In the genomic region with DNA sequence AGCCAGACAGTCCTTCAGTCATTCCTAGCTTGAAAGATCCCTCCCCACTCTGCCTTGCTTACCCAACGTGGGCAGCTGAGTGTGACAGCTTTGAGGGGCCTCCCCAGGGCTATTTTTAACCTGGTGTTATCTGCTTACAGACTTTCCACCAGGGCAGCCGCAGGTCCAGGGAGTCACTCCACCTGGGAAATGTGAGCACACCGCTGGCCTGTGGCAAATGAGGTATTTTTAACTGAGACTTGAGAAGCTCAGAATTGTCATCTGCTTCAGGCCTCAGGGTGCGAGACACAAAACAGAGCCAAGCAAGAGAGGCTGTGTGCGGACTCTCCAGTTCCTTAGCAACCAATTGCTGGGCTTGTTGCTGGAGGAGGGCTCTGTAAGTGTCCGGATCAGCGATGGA, we compare ENCODE assay signal across 14 cellular contexts. TPM values are rescaled to one million over a fixed set of nuclear protein-coding genes. Genes with fewer than 3 reads are reported as not detected.
DNase-seq lines count a peak whose midpoint lies in the region; ATAC-seq and TF ChIP-seq lines count a peak whose summit lies in the region.
"Had no signal": no experiment of that assay in that cellular context is flagged by ENCODE, and none has a peak within 500 bp of the region (broad histone marks: within the 10 kb centered on the region; RNA-seq: fewer than 3 reads in every experiment).

No MANE protein-coding gene starts in this region.

- H3K4me1 ChIP-seq in hepatocyte (ENCODE audit: insufficient read depth) (no peaks in the 10 kb centered on the region), ascending aorta (no peaks in the 10 kb centered on the region)

- TF ChIP-seq CTCF in hepatocyte (IDR thresholded peaks at IDR 0.05; ENCODE audit: poor library complexity) (no peak), ascending aorta (IDR thresholded peaks at IDR 0.05) (no peak)

- no peaks in the 10 kb centered on the region for H4K20me1 ChIP-seq in hepatocyte (ENCODE audit: insufficient read depth, poor library complexity, severe bottlenecking)

- H3K4me3 ChIP-seq in hepatocyte (no peak overlapping the region), ascending aorta (no peak overlapping the region)

- no peaks in the 10 kb centered on the region for H3K9me2 ChIP-seq in hepatocyte (replicated peaks; ENCODE audit: insufficient read depth)

- H3K9me3 ChIP-seq in hepatocyte (ENCODE audit: low read depth), result no peaks in the 10 kb centered on the region
- H3K9me3 ChIP-seq in ascending aorta, result no peaks in the 10 kb centered on the region

- no peaks in the 10 kb centered on the region for H3K79me2 ChIP-seq in hepatocyte

- H3K36me3 ChIP-seq in hepatocyte (replicated peaks; ENCODE audit: insufficient read depth, low read depth) (no peaks in the 10 kb centered on the region), ascending aorta (no peaks in the 10 kb centered on the region)

- intact Hi-C loops in ascending aorta (cut with DNase I), result no loop called here

- H3K4me2 ChIP-seq in hepatocyte, result peak overlapping the region; percentile 1

- ATAC-seq in GM21529 (IDR thresholded peaks at IDR 0.05; ENCODE audit: unreplicated experiment) (peak; percentile 64), HG03135 (IDR thresholded peaks at IDR 0.05; ENCODE audit: unreplicated experiment) (no peak), HG02981 (IDR thresholded peaks at IDR 0.05; ENCODE audit: unreplicated experiment) (no peak)
- ATAC-seq: stimulated activated effector memory CD8-positive, alpha-beta T cell treated with anti-CD3 and anti-CD28 coated beads, Interleukin-12 subunit alpha, Interleukin-12 subunit beta, amount 100 ng/mL, for 72 hours had no signal

- H3K27me3 ChIP-seq in hepatocyte, result no peaks in the 10 kb centered on the region
- no peaks in the 10 kb centered on the region for H3K27me3 ChIP-seq in ascending aorta

- DNase-seq in DMS79 (lab: John Stamatoyannopoulos, UW), result peak; percentile 17
- DNase-seq in NCI-H146 (lab: John Stamatoyannopoulos, UW), result peak; percentile 62
- peak; percentile 56 for DNase-seq in hepatocyte (ENCODE audit: low spot score)
- DNase-seq in ascending aorta (ENCODE audit: low spot score in 2 of 2), result no peak
- DNase-seq in activated T-cell treated with anti-CD3 and anti-CD28 coated beads, Interleukin-2, amount 50 U/mL, for 48 hours, result no peak
- DNase-seq: activated CD4-positive, alpha-beta T cell treated with anti-CD3 and anti-CD28 coated beads, Interleukin-2, amount 10 ng/mL, durations not matched to agents 24 days and 14 days; EL; HFFc6; NCI-H226; RPMI8226 had no signal

- H3K27ac ChIP-seq in hepatocyte (peak overlapping the region; percentile 17), ascending aorta (no peak overlapping the region)

- H2AFZ ChIP-seq in hepatocyte, result no peak overlapping the region

- 33% methylated on average over 7 of the region's 7 CpGs for WGBS in hepatocyte (ENCODE audit: low lambda C conversion rate, missing lambda C conversion rate)

RNA-seq across cellular contexts. Expression of gene CORIN, which starts 13.0 kb away (rescaled TPM):
- total RNA-seq in hepatocyte (0.40 and 0.64 TPM in 2 replicates), ascending aorta (not detected)
- 0.13 TPM in 1 of 2 replicates, not detected in the other for polyA plus RNA-seq in hepatocyte

Comparison
In these comparisons a context has a peak if more than half of its experiments do, and no peak if none do; other contexts are left out.
1. DNase-seq: peak in DMS79 (single experiment), NCI-H146 (single experiment) and hepatocyte (single experiment); none in ascending aorta (0 of 2) and activated T-cell treated with anti-CD3 and anti-CD28 coated beads, Interleukin-2, amount 50 U/mL, for 48 hours (0 of 2).